ENCODE assay signal across 19 cellular contexts in the genomic region with DNA sequence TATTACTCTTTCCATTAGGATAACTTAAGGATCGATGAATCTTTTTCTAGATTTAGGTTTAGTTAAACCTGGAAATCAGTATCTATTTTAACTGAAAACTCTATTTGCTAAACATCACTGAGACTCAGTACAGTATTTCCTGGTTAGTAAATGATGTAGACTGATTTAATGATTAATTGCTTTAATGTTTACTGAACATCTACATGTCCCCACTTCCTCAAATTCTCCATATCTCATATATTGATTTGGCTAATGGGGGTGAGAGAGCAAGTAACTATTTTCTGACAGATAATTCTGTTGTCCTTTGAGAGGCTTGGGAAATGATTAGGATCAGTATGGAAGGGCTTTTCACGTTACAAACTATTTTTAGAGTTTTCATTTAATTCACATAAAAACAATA. TPM values are rescaled to one million over a fixed set of nuclear protein-coding genes. Genes with fewer than 3 reads are reported as not detected.
DNase-seq lines count a peak whose midpoint lies in the region; ATAC-seq and TF ChIP-seq lines count a peak whose summit lies in the region.
"Had no signal": no experiment of that assay in that cellular context is flagged by ENCODE, and none has a peak within 500 bp of the region (broad histone marks: within the 10 kb centered on the region; RNA-seq: fewer than 3 reads in every experiment).

No MANE protein-coding gene starts in this region.

- peaks cover 5% of the 10 kb centered on the region for H3K36me3 Mint-ChIP-seq in progenitor cell of endocrine pancreas (ENCODE audit: insufficient read depth)
- H3K36me3 Mint-ChIP-seq: natural killer cell had no signal

- H3K9me3 Mint-ChIP-seq in progenitor cell of endocrine pancreas (ENCODE audit: low read depth), result no peaks in the 10 kb centered on the region
- H3K9me3 Mint-ChIP-seq: activated naive CD8-positive, alpha-beta T cell treated with anti-CD3 and anti-CD28 coated beads for 36 hours; HFFc6; natural killer cell had no signal

- H3K27me3 Mint-ChIP-seq in progenitor cell of endocrine pancreas, result no peaks in the 10 kb centered on the region
- H3K27me3 Mint-ChIP-seq: activated naive CD8-positive, alpha-beta T cell treated with anti-CD3 and anti-CD28 coated beads for 36 hours had no signal

- no peak overlapping the region for H3K4me3 Mint-ChIP-seq in progenitor cell of endocrine pancreas (ENCODE audit: low read depth)
- H3K4me3 Mint-ChIP-seq: activated naive CD8-positive, alpha-beta T cell treated with anti-CD3 and anti-CD28 coated beads for 36 hours; HFFc6; natural killer cell had no signal

- peak overlapping the region; percentile 24 for H3K27ac Mint-ChIP-seq in progenitor cell of endocrine pancreas
- H3K27ac Mint-ChIP-seq: activated naive CD8-positive, alpha-beta T cell treated with anti-CD3 and anti-CD28 coated beads for 36 hours; HFFc6; natural killer cell had no signal

- peak; percentile 83 for ATAC-seq in GM18909 (IDR thresholded peaks at IDR 0.05; ENCODE audit: poor library complexity, unreplicated experiment)
- peak; percentile 60 for ATAC-seq in HG02678 (IDR thresholded peaks at IDR 0.05; ENCODE audit: unreplicated experiment)
- peak; percentile 62 for ATAC-seq in HG03521 (IDR thresholded peaks at IDR 0.05; ENCODE audit: unreplicated experiment)
- ATAC-seq: natural killer cell, PC-3 had no signal

- no peak for TF ChIP-seq CTCF in progenitor cell of endocrine pancreas (IDR thresholded peaks at IDR 0.05; ENCODE audit: unreplicated experiment)

- no peak for DNase-seq in progenitor cell of endocrine pancreas (ENCODE audit: low spot score, unreplicated experiment)
- DNase-seq in EL, result no peak
- DNase-seq in NCI-H2196 treated with DMSO at 0.1 percent for 48 hours (lab: John Stamatoyannopoulos, UW; ENCODE audit: unreplicated experiment), result no peak
- no peak for DNase-seq in DMS153 (lab: John Stamatoyannopoulos, UW)
- DNase-seq: activated CD8-positive, alpha-beta memory T cell treated with anti-CD3 and anti-CD28 coated beads for 24 hours; activated naive CD8-positive, alpha-beta T cell treated with anti-CD3 and anti-CD28 coated beads for 36 hours; cortex of kidney; HFFc6; kidney glomerular epithelial cell; natural killer cell; NCI-H1105 treated with DMSO at 0.1 percent for 48 hours; NCI-H69; PC-3; stimulated activated CD4-positive, alpha-beta T cell treated with anti-CD3 and anti-CD28 coated beads, Interleukin-4, amount 100 ng/mL, for 4 hours; substantia nigra; T-helper 2 cell had no signal

- peaks cover 13% of the 10 kb centered on the region for H3K4me1 Mint-ChIP-seq in progenitor cell of endocrine pancreas (ENCODE audit: low read depth)

RNA-seq across cellular contexts. Expression of a gene that starts 10.3 kb away (rescaled TPM):
- total RNA-seq in progenitor cell of endocrine pancreas, result 17.8 and 18.7 TPM in 2 replicates

RNA-seq across cellular contexts. Expression of a gene that starts 11.4 kb away (rescaled TPM):
- total RNA-seq in progenitor cell of endocrine pancreas, result 11.6 and 12.0 TPM in 2 replicates
